Comparison of ENCODE assay signal across 18 cellular contexts in the genomic region with DNA sequence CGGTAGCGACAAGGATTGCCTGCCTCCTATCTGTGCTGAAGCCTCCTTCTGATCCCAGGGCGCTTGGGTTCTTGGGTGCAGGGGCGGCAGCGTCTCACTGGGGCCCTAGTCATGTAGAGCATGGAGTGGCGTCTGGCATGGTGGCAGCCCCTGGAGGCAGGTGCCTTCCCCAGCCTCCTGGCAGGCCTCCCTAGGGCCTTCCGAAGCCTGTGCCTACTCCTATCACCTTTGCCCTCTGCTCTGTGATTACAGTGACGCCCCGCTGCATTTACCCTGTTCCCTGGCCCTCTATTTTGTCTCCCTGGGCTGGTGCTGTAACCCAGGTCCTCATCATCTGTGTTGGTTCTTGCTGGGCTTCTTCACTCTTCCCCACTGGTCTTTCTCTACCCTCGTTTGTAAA.
"Had no signal": no experiment of that assay in that cellular context is flagged by ENCODE, and none has a peak within 500 bp of the region (broad histone marks: within the 10 kb centered on the region; RNA-seq: fewer than 3 reads in every experiment).

No MANE protein-coding gene starts in this region.

- H3K9me3 ChIP-seq: ovary, psoas muscle, thoracic aorta, upper lobe of left lung had no signal

- H3K4me3 ChIP-seq: ovary, psoas muscle, thoracic aorta, upper lobe of left lung had no signal

- H3K27me3 Mint-ChIP-seq: activated CD4-positive, alpha-beta memory T cell treated with anti-CD3 and anti-CD28 coated beads for 36 hours; activated naive CD8-positive, alpha-beta T cell treated with anti-CD3 and anti-CD28 coated beads, Interleukin-2, amount 10 ng/mL, durations not matched to agents 7 days and 5 days; stimulated activated naive CD8-positive, alpha-beta T cell treated with anti-CD3 and anti-CD28 coated beads, Interleukin-15, amount 100 ng/mL, for 72 hours had no signal

- H3K4me3 Mint-ChIP-seq: activated CD4-positive, alpha-beta memory T cell treated with anti-CD3 and anti-CD28 coated beads for 36 hours; activated naive CD8-positive, alpha-beta T cell treated with anti-CD3 and anti-CD28 coated beads, Interleukin-2, amount 10 ng/mL, durations not matched to agents 7 days and 5 days; stimulated activated naive CD8-positive, alpha-beta T cell treated with anti-CD3 and anti-CD28 coated beads, Interleukin-15, amount 100 ng/mL, for 72 hours had no signal

- H3K9me3 Mint-ChIP-seq: activated CD4-positive, alpha-beta memory T cell treated with anti-CD3 and anti-CD28 coated beads for 36 hours; activated naive CD8-positive, alpha-beta T cell treated with anti-CD3 and anti-CD28 coated beads, Interleukin-2, amount 10 ng/mL, durations not matched to agents 7 days and 5 days; stimulated activated naive CD8-positive, alpha-beta T cell treated with anti-CD3 and anti-CD28 coated beads, Interleukin-15, amount 100 ng/mL, for 72 hours had no signal

- H3K27ac ChIP-seq: foreskin keratinocyte, ovary, psoas muscle, thoracic aorta had no signal

- H3K27me3 ChIP-seq: foreskin keratinocyte, ovary, upper lobe of left lung had no signal

- DNase-seq: activated CD4-positive, alpha-beta memory T cell treated with anti-CD3 and anti-CD28 coated beads for 36 hours; activated CD4-positive, alpha-beta T cell treated with anti-CD3 and anti-CD28 coated beads for 4 hours; activated naive CD4-positive, alpha-beta T cell treated with Interleukin-2 at 50 U/mL for 16 hours; activated naive CD8-positive, alpha-beta T cell treated with anti-CD3 and anti-CD28 coated beads, Interleukin-2, amount 10 ng/mL, durations not matched to agents 7 days and 5 days; activated T-cell treated with anti-CD3 and anti-CD28 coated beads for 4 hours; effector CD4-positive, alpha-beta T cell; hippocampal formation; islet precursor cell; ovary; psoas muscle; right cardiac atrium; stimulated activated CD4-positive, alpha-beta T cell treated with anti-CD3 and anti-CD28 coated beads, Interleukin-4, amount 100 ng/mL, for 1 hour; stimulated activated naive CD8-positive, alpha-beta T cell treated with anti-CD3 and anti-CD28 coated beads, Interleukin-15, amount 100 ng/mL, for 72 hours; SW 1271; T-helper 2 cell had no signal

- H3K36me3 ChIP-seq: ovary, thoracic aorta, upper lobe of left lung had no signal

- ATAC-seq: psoas muscle; right cardiac atrium; stimulated activated naive CD8-positive, alpha-beta T cell treated with anti-CD3 and anti-CD28 coated beads, Interleukin-15, amount 100 ng/mL, for 72 hours had no signal

- H3K27ac Mint-ChIP-seq: activated CD4-positive, alpha-beta memory T cell treated with anti-CD3 and anti-CD28 coated beads for 36 hours; activated naive CD8-positive, alpha-beta T cell treated with anti-CD3 and anti-CD28 coated beads, Interleukin-2, amount 10 ng/mL, durations not matched to agents 7 days and 5 days had no signal
